Comparison of ENCODE assay signal across 29 cellular contexts in the genomic region with DNA sequence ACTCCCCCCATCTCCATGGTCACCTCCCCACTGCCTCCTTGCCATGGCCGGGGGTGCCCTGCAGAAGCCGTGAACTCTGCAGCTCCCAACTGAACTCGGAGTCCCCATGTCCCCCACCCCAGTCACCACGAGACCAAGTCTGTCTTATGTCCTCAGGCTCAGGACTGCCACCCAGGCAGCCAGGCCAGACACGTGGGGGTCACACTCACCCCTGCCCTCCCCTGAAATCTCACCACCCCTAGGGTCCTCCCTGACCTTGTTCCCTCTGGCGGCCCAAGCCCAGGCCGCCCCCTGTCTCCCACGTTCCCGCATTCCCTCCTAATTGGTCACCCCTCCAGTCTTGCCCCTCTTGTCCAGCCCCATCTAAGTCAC. TPM values are rescaled to one million over a fixed set of nuclear protein-coding genes. Genes with fewer than 3 reads are reported as not detected.
DNase-seq lines count a peak whose midpoint lies in the region; ATAC-seq and TF ChIP-seq lines count a peak whose summit lies in the region.
"Had no signal": no experiment of that assay in that cellular context is flagged by ENCODE, and none has a peak within 500 bp of the region (broad histone marks: within the 10 kb centered on the region; RNA-seq: fewer than 3 reads in every experiment).

No MANE protein-coding gene starts in this region.

- intact Hi-C loops in Right ventricle myocardium inferior (cut with DNase I) (loop anchor here (10.0 kb wide), 1 partner anchor 188 kb away; no protein-coding TSS in a partner anchor), cardiac septum (cut with DNase I) (loop anchor here (10.0 kb wide), 1 partner anchor 188 kb away; no protein-coding TSS in a partner anchor), left lung (cut with DNase I) (no loop called here), psoas muscle (cut with DNase I) (loop anchor here in 1 of 2 donors (10.0 kb wide), 1 partner anchor 188 kb away; no protein-coding TSS in a partner anchor)

- TF ChIP-seq CTCF in chondrocyte (IDR thresholded peaks at IDR 0.05) (no peak), left lung (IDR thresholded peaks at IDR 0.05) (no peak), psoas muscle (IDR thresholded peaks at IDR 0.05) (no peak)

- ATAC-seq in Right ventricle myocardium inferior (no peak), left lung (no peak), psoas muscle (no peak), SK-N-SH treated with all-trans-retinoic acid at 6 μM for 48 hours (no peak), HG02938 (IDR thresholded peaks at IDR 0.05; ENCODE audit: unreplicated experiment) (no peak)
- ATAC-seq: A549, GM12878, GM23338, PC-3 had no signal

- H3K27me3 ChIP-seq in left lung = peaks cover 0 to 51% of the 10 kb centered on the region in 2 donors
- peaks cover 0 to 21% (median 9%) of the 10 kb centered on the region in 3 donors for H3K27me3 ChIP-seq in psoas muscle (ENCODE audit: insufficient read depth in 3 of 3, low read length in 2 of 3)
- H3K27me3 ChIP-seq: MG63 had no signal

- H3K27me3 Mint-ChIP-seq in chondrocyte (ENCODE audit: low read depth) = peaks cover 31% of the 10 kb centered on the region

- H3K27ac ChIP-seq in left lung (no peak overlapping the region), psoas muscle (no peak overlapping the region)
- H3K27ac ChIP-seq: A549 had no signal

- 75 to 81% (median 79%) methylated on average over 9 of the region's 9 CpGs for WGBS in psoas muscle, 3 donors

- H3K9me3 ChIP-seq in left lung = no peaks in the 10 kb centered on the region
- H3K9me3 ChIP-seq in psoas muscle = no peaks in the 10 kb centered on the region
- H3K9me3 ChIP-seq: A549, MG63 had no signal

- peaks cover 1% of the 10 kb centered on the region for H3K36me3 Mint-ChIP-seq in chondrocyte (ENCODE audit: low read depth)
- H3K36me3 Mint-ChIP-seq: CD4-positive, alpha-beta memory T cell had no signal

- H3K4me3 Mint-ChIP-seq in chondrocyte (ENCODE audit: unreplicated experiment) = no peak overlapping the region
- H3K4me3 Mint-ChIP-seq: GM23338, H9 had no signal

- H3K4me1 ChIP-seq in left lung (no peaks in the 10 kb centered on the region), psoas muscle (no peaks in the 10 kb centered on the region)
- H3K4me1 ChIP-seq: A549 had no signal

- H3K27ac Mint-ChIP-seq in chondrocyte (ENCODE audit: unreplicated experiment) = no peak overlapping the region
- H3K27ac Mint-ChIP-seq: H9 had no signal

- DNase-seq in Right ventricle myocardium inferior (ENCODE audit: missing footprints) (peak; percentile 20), cardiac septum (ENCODE audit: low spot score) (no peak), chondrocyte (ENCODE audit: low spot score) (peak; percentile 70), left lung (peak; percentile 18 to 45), psoas muscle (peak; percentile 0 to 19)
- DNase-seq: AML-193; C1 segment of cervical spinal cord; CD4-positive, alpha-beta memory T cell; COR-L47; DMS53; EL; GDM1; H9; IMR-90; KG1; NCI-H1105 treated with DMSO at 0.1 percent for 48 hours; NCI-H146; NCI-H1930; NCI-H446; NCI-H524 treated with DMSO at 0.1 percent for 48 hours; NCI-H774; PC-3 had no signal

- H3K36me3 ChIP-seq in left lung (no peaks in the 10 kb centered on the region), psoas muscle (ENCODE audit: insufficient read depth in 1 of 2, low read depth in 1 of 2) (no peaks in the 10 kb centered on the region)
- H3K36me3 ChIP-seq: MG63 had no signal

- no peaks in the 10 kb centered on the region for H3K4me1 Mint-ChIP-seq in chondrocyte (ENCODE audit: low read depth)
- H3K4me1 Mint-ChIP-seq: GM23338 had no signal

- H3K4me3 ChIP-seq in left lung = no peak overlapping the region
- H3K4me3 ChIP-seq in psoas muscle = no peak overlapping the region
- H3K4me3 ChIP-seq: A549, GM12878, GM23338, MG63 had no signal

- H3K9me3 Mint-ChIP-seq in chondrocyte (ENCODE audit: low read depth) = no peaks in the 10 kb centered on the region
- H3K9me3 Mint-ChIP-seq: CD4-positive, alpha-beta memory T cell; GM23338; H9 had no signal

TF ChIP-seq in SK-N-SH treated with all-trans-retinoic acid at 6 μM for 48 hours, 23 proteins besides CTCF, POLR2A, EP300 and RAD21 (continues in another document):
- TF ChIP-seq ZC3H10 (CRISPR knock-in tag; IDR thresholded peaks at IDR 0.05) (no peak), ZNF8 (CRISPR knock-in tag; IDR thresholded peaks at IDR 0.05) (no peak), ZFP3 (CRISPR knock-in tag; IDR thresholded peaks at IDR 0.05) (no peak), ARNTL (CRISPR knock-in tag; IDR thresholded peaks at IDR 0.05; ENCODE audit: borderline replicate concordance, low read depth) (no peak), RARB (CRISPR knock-in tag; IDR thresholded peaks at IDR 0.05) (no peak), GLIS3 (CRISPR knock-in tag; IDR thresholded peaks at IDR 0.05) (no peak), OSR1 (CRISPR knock-in tag; IDR thresholded peaks at IDR 0.05) (no peak), TOX (CRISPR knock-in tag; IDR thresholded peaks at IDR 0.05; ENCODE audit: borderline replicate concordance) (no peak), SNAI2 (CRISPR knock-in tag; IDR thresholded peaks at IDR 0.05) (no peak), ZNF565 (CRISPR knock-in tag; conservative IDR thresholded peaks at IDR 0.05; ENCODE audit: low read depth) (no peak), BACH2 (CRISPR knock-in tag; IDR thresholded peaks at IDR 0.05; ENCODE audit: borderline replicate concordance) (no peak)
- TF ChIP-seq, protein P1, sequence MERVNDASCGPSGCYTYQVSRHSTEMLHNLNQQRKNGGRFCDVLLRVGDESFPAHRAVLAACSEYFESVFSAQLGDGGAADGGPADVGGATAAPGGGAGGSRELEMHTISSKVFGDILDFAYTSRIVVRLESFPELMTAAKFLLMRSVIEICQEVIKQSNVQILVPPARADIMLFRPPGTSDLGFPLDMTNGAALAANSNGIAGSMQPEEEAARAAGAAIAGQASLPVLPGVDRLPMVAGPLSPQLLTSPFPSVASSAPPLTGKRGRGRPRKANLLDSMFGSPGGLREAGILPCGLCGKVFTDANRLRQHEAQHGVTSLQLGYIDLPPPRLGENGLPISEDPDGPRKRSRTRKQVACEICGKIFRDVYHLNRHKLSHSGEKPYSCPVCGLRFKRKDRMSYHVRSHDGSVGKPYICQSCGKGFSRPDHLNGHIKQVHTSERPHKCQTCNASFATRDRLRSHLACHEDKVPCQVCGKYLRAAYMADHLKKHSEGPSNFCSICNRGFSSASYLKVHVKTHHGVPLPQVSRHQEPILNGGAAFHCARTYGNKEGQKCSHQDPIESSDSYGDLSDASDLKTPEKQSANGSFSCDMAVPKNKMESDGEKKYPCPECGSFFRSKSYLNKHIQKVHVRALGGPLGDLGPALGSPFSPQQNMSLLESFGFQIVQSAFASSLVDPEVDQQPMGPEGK (CRISPR knock-in tag; IDR thresholded peaks at IDR 0.05; ENCODE audit: borderline replicate concordance) = no peak
- TF ChIP-seq, protein P2, sequence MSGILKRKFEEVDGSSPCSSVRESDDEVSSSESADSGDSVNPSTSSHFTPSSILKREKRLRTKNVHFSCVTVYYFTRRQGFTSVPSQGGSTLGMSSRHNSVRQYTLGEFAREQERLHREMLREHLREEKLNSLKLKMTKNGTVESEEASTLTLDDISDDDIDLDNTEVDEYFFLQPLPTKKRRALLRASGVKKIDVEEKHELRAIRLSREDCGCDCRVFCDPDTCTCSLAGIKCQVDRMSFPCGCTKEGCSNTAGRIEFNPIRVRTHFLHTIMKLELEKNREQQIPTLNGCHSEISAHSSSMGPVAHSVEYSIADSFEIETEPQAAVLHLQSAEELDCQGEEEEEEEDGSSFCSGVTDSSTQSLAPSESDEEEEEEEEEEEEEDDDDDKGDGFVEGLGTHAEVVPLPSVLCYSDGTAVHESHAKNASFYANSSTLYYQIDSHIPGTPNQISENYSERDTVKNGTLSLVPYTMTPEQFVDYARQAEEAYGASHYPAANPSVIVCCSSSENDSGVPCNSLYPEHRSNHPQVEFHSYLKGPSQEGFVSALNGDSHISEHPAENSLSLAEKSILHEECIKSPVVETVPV (CRISPR knock-in tag; IDR thresholded peaks at IDR 0.05) = no peak
- TF ChIP-seq, protein P3, sequence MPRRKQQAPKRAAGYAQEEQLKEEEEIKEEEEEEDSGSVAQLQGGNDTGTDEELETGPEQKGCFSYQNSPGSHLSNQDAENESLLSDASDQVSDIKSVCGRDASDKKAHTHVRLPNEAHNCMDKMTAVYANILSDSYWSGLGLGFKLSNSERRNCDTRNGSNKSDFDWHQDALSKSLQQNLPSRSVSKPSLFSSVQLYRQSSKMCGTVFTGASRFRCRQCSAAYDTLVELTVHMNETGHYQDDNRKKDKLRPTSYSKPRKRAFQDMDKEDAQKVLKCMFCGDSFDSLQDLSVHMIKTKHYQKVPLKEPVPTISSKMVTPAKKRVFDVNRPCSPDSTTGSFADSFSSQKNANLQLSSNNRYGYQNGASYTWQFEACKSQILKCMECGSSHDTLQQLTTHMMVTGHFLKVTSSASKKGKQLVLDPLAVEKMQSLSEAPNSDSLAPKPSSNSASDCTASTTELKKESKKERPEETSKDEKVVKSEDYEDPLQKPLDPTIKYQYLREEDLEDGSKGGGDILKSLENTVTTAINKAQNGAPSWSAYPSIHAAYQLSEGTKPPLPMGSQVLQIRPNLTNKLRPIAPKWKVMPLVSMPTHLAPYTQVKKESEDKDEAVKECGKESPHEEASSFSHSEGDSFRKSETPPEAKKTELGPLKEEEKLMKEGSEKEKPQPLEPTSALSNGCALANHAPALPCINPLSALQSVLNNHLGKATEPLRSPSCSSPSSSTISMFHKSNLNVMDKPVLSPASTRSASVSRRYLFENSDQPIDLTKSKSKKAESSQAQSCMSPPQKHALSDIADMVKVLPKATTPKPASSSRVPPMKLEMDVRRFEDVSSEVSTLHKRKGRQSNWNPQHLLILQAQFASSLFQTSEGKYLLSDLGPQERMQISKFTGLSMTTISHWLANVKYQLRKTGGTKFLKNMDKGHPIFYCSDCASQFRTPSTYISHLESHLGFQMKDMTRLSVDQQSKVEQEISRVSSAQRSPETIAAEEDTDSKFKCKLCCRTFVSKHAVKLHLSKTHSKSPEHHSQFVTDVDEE (CRISPR knock-in tag; IDR thresholded peaks at IDR 0.05) = no peak

RNA-seq across cellular contexts. Expression of a gene that starts 11.0 kb away (rescaled TPM):
- not detected for total RNA-seq in Right ventricle myocardium inferior
- not detected for total RNA-seq in cardiac septum
- total RNA-seq in chondrocyte = not detected in 3 replicates
- total RNA-seq in left lung = not detected
- not detected for total RNA-seq in psoas muscle
- polyA plus RNA-seq in psoas muscle = not detected
- total RNA-seq: CD4-positive, alpha-beta memory T cell; GM12878; GM23338; H9; IMR-90; PC-3; SK-MEL-5 had no signal
- polyA plus RNA-seq: A549; CD4-positive, alpha-beta memory T cell; GM12878; GM23338; IMR-90 had no signal

RNA-seq across cellular contexts. Expression of a gene that starts 19.9 kb away (rescaled TPM):
- total RNA-seq in Right ventricle myocardium inferior = not detected
- not detected for total RNA-seq in cardiac septum
- total RNA-seq in chondrocyte = not detected in 3 replicates
- total RNA-seq in left lung = not detected
- total RNA-seq in psoas muscle = not detected
- polyA plus RNA-seq in psoas muscle = not detected
- total RNA-seq: CD4-positive, alpha-beta memory T cell; GM12878; GM23338; H9; IMR-90; PC-3; SK-MEL-5 had no signal
- polyA plus RNA-seq: A549; CD4-positive, alpha-beta memory T cell; GM12878; GM23338; IMR-90 had no signal

Comparison
In these comparisons a context has a peak if more than half of its experiments do, and no peak if none do; other contexts are left out.
1. intact Hi-C loops: an anchor here in Right ventricle myocardium inferior (10.0 kb wide) and cardiac septum (10.0 kb wide); none called in left lung.